Comparison of ENCODE assay signal across 17 cellular contexts in the genomic region with DNA sequence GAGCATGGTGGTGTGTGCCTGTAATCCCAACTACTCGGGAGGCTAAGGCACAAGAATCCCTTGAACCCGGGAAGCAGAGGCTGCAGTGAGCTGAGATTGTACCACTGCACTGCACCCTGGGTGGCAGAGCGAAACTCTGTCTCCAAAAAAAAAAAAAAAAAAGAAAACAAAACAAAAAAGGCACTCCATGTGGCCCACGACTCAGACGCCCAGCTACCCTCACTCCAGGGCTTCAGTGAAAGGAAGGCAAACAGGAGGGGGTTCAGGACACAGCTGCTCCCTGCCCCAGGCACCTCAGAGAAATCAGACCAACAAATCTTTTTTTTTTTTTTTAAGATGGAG.
DNase-seq lines count a peak whose midpoint lies in the region; ATAC-seq and TF ChIP-seq lines count a peak whose summit lies in the region.
"Had no signal": no experiment of that assay in that cellular context is flagged by ENCODE, and none has a peak within 500 bp of the region (broad histone marks: within the 10 kb centered on the region; RNA-seq: fewer than 3 reads in every experiment).

No MANE protein-coding gene starts in this region.

- no peaks in the 10 kb centered on the region for H3K27me3 ChIP-seq in stomach

- no peak for TF ChIP-seq CTCF in stomach (IDR thresholded peaks at IDR 0.05)

- H3K9me3 ChIP-seq in stomach = no peaks in the 10 kb centered on the region

- POLR2A ChIA-PET in naive thymus-derived CD8-positive, alpha-beta T cell (lab: Charles Lee) = no interaction called here

- intact Hi-C loops in dendritic cell treated with granulocyte-macrophage colony-stimulating factor and Interleukin-4, amounts not matched to agents 40 ng/mL and 50 ng/mL, for 4 days (cut with micrococcal nuclease) = no loop called here
- intact Hi-C loops in stomach (cut with DNase I; ENCODE audit: low total_unique reads) = no loop called here

- no peaks in the 10 kb centered on the region for H3K36me3 ChIP-seq in stomach
- H3K36me3 ChIP-seq: HAP-1 had no signal

- no peaks in the 10 kb centered on the region for H3K36me3 Mint-ChIP-seq in activated T-cell treated with anti-CD3 and anti-CD28 coated beads, Interleukin-2, amount 50 U/mL, for 72 hours (ENCODE audit: insufficient read depth in 2 of 2)
- H3K36me3 Mint-ChIP-seq in dendritic cell treated with granulocyte-macrophage colony-stimulating factor and Interleukin-4, amounts not matched to agents 40 ng/mL and 50 ng/mL, for 4 days (ENCODE audit: low read depth) = no peaks in the 10 kb centered on the region
- peaks cover 0 to 12% (median 6%) of the 10 kb centered on the region in 3 donors for H3K36me3 Mint-ChIP-seq in naive thymus-derived CD8-positive, alpha-beta T cell

- H3K4me1 Mint-ChIP-seq in activated T-cell treated with anti-CD3 and anti-CD28 coated beads, Interleukin-2, amount 50 U/mL, for 72 hours (ENCODE audit: low read depth) = peaks cover 30% of the 10 kb centered on the region
- H3K4me1 Mint-ChIP-seq in dendritic cell treated with granulocyte-macrophage colony-stimulating factor and Interleukin-4, amounts not matched to agents 40 ng/mL and 50 ng/mL, for 4 days (ENCODE audit: low read depth) = peaks cover 38% of the 10 kb centered on the region
- H3K4me1 Mint-ChIP-seq in naive thymus-derived CD8-positive, alpha-beta T cell = peaks cover 13 to 44% (median 33%) of the 10 kb centered on the region in 4 donors

- WGBS in stomach, 5 donors = 50 to 74% (median 58%) methylated on average over 5 of the region's 5 CpGs

- no peaks in the 10 kb centered on the region for H3K9me3 Mint-ChIP-seq in activated T-cell treated with anti-CD3 and anti-CD28 coated beads, Interleukin-2, amount 50 U/mL, for 72 hours
- peaks cover 8% of the 10 kb centered on the region for H3K9me3 Mint-ChIP-seq in dendritic cell treated with granulocyte-macrophage colony-stimulating factor and Interleukin-4, amounts not matched to agents 40 ng/mL and 50 ng/mL, for 4 days
- H3K9me3 Mint-ChIP-seq in naive thymus-derived CD8-positive, alpha-beta T cell = peaks cover 0 to 5% (median under 1%) of the 10 kb centered on the region in 9 donors

- peak in 1 of 2 donors; percentile 5 for DNase-seq in activated T-cell treated with anti-CD3 and anti-CD28 coated beads, Interleukin-2, amount 50 U/mL, for 72 hours
- no peak for DNase-seq in activated T-cell treated with anti-CD3 and anti-CD28 coated beads, Interleukin-2, amount 50 U/mL, for 1 hour
- peak; percentile 37 for DNase-seq in NCI-H345 treated with DMSO at 0.1 percent for 48 hours (lab: John Stamatoyannopoulos, UW; ENCODE audit: unreplicated experiment)
- DNase-seq in stomach = no peak
- DNase-seq in naive thymus-derived CD8-positive, alpha-beta T cell = no peak
- no peak for DNase-seq in NCI-H1694 treated with DMSO at 0.1 percent for 48 hours (lab: John Stamatoyannopoulos, UW)
- DNase-seq: activated B cell treated with CpG ODN at 0.5 μM for 24 hours; activated T-cell treated with anti-CD3 and anti-CD28 coated beads, Interleukin-2, amount 50 U/mL, for 4 hours; DMS53; glutamatergic neuron; NCI-H1436 treated with DMSO at 0.1 percent for 48 hours; NCI-H82; trophoblast cell had no signal

- H3K4me3 Mint-ChIP-seq in activated T-cell treated with anti-CD3 and anti-CD28 coated beads, Interleukin-2, amount 50 U/mL, for 72 hours = peak overlapping the region; percentile 58 to 67
- no peak overlapping the region for H3K4me3 Mint-ChIP-seq in dendritic cell treated with granulocyte-macrophage colony-stimulating factor and Interleukin-4, amounts not matched to agents 40 ng/mL and 50 ng/mL, for 4 days
- no peak overlapping the region for H3K4me3 Mint-ChIP-seq in naive thymus-derived CD8-positive, alpha-beta T cell
- H3K4me3 Mint-ChIP-seq: activated B cell treated with CpG ODN at 0.5 μM for 24 hours; activated T-cell treated with anti-CD3 and anti-CD28 coated beads, Interleukin-2, amount 50 U/mL, for 4 hours; nephron had no signal

- H3K4me3 ChIP-seq in stomach = no peak overlapping the region
- H3K4me3 ChIP-seq: HAP-1 had no signal

- TF ChIP-seq POLR2A in stomach (IDR thresholded peaks at IDR 0.05) = no peak

- ATAC-seq in activated T-cell treated with anti-CD3 and anti-CD28 coated beads, Interleukin-2, amount 50 U/mL, for 72 hours (replicated peaks in 1 of 2) = peak in 1 of 2 donors; percentile 14
- no peak for ATAC-seq in naive thymus-derived CD8-positive, alpha-beta T cell
- ATAC-seq in GM18861 (IDR thresholded peaks at IDR 0.05; ENCODE audit: unreplicated experiment) = no peak

- H3K27me3 Mint-ChIP-seq in activated T-cell treated with anti-CD3 and anti-CD28 coated beads, Interleukin-2, amount 50 U/mL, for 72 hours (ENCODE audit: low read depth) = no peaks in the 10 kb centered on the region
- H3K27me3 Mint-ChIP-seq in dendritic cell treated with granulocyte-macrophage colony-stimulating factor and Interleukin-4, amounts not matched to agents 40 ng/mL and 50 ng/mL, for 4 days = peaks cover 6% of the 10 kb centered on the region
- H3K27me3 Mint-ChIP-seq in naive thymus-derived CD8-positive, alpha-beta T cell = no peaks in the 10 kb centered on the region
- H3K27me3 Mint-ChIP-seq: activated B cell treated with CpG ODN at 0.5 μM for 24 hours had no signal

- peaks cover 31 to 54% (median 43%) of the 10 kb centered on the region in 4 donors for H3K4me1 ChIP-seq in stomach

- no peak for TF ChIP-seq EP300 in stomach (IDR thresholded peaks at IDR 0.05)

- peak overlapping the region; percentile 57 to 86 (median 68) for H3K27ac ChIP-seq in stomach

- peak overlapping the region; percentile 82 for H3K27ac Mint-ChIP-seq in activated T-cell treated with anti-CD3 and anti-CD28 coated beads, Interleukin-2, amount 50 U/mL, for 72 hours
- peak overlapping the region; percentile 62 for H3K27ac Mint-ChIP-seq in dendritic cell treated with granulocyte-macrophage colony-stimulating factor and Interleukin-4, amounts not matched to agents 40 ng/mL and 50 ng/mL, for 4 days
- H3K27ac Mint-ChIP-seq in naive thymus-derived CD8-positive, alpha-beta T cell = peak overlapping the region in 2 of 10 donors; percentile 83 to 91
- H3K27ac Mint-ChIP-seq: activated B cell treated with CpG ODN at 0.5 μM for 24 hours, nephron had no signal

Comparison
In these comparisons a context has a peak if more than half of its experiments do, and no peak if none do; other contexts are left out.
1. H3K4me3 Mint-ChIP-seq: peak in activated T-cell treated with anti-CD3 and anti-CD28 coated beads, Interleukin-2, amount 50 U/mL, for 72 hours (2 of 2); none in dendritic cell treated with granulocyte-macrophage colony-stimulating factor and Interleukin-4, amounts not matched to agents 40 ng/mL and 50 ng/mL, for 4 days (single experiment) and naive thymus-derived CD8-positive, alpha-beta T cell (0 of 10).